Comparison of ENCODE assay signal across 8 cellular contexts in the genomic region with DNA sequence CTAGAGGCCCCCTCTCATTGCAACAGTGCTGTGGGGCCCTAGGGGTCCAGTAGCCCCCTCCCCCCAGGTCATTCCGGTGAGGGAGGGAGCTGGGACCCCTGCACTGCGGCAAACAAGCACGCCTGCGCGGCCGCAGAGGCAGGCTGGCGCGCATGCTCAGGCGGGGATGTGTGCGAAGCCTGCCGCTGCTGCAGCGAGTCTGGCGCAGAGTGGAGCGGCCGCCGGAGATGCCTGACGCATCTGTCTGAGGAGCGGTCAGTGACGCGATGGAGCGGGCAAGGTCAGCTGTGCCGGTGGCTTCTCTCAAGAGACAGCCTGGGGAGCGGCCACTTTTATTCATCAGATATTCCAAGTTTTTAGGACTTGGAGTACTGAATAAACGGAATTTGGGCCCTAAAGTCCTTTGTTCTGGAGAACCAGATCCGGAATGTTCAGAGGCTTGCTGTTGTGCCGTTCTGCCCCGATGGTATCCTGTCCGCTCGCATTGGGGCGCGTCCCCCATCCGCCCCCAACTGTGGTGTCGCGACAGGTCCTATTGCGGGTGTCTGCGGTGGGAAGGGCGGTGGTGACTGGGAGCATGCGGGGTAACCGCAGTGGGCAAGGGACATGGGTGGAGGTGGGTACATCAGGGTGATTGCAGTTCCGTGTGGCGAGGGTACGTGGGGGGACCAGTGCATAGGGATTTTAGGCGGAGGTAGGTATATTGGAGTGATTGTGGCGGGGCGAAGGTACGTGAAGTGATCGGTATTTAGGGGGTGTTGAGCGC. TPM values are rescaled to one million over a fixed set of nuclear protein-coding genes. Genes with fewer than 3 reads are reported as not detected.
DNase-seq lines count a peak whose midpoint lies in the region; ATAC-seq and TF ChIP-seq lines count a peak whose summit lies in the region.

Gene SNRPN, plus strand, starts transcription at position 205 of the 766 bp plus-strand sequence. CDS start 19,467 bp downstream, outside the sequence.
A gene with protein sequence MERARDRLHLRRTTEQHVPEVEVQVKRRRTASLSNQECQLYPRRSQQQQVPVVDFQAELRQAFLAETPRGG (plus strand): TSS at position 205 of the 766 bp plus-strand sequence. CDS start 62 bp downstream, at position 267.

- H3K27me3 Mint-ChIP-seq in activated CD4-positive, alpha-beta T cell treated with anti-CD3 and anti-CD28 coated beads for 36 hours, result no peaks in the 10 kb centered on the region

- peak within 1 kb of the TSS; percentile 70 for H3K4me3 ChIP-seq in choroid plexus epithelial cell (ENCODE audit: low read depth, low read length)

- POLR2A ChIA-PET in activated CD4-positive, alpha-beta T cell treated with anti-CD3 and anti-CD28 coated beads for 36 hours (lab: Charles Lee), result no interaction called here

- H3K4me3 Mint-ChIP-seq in activated CD4-positive, alpha-beta T cell treated with anti-CD3 and anti-CD28 coated beads for 36 hours, result peak within 1 kb of the TSS; percentile 91

- H3K27ac ChIP-seq in layer of hippocampus (ENCODE audit: low read depth, low read length), result peak within 1 kb of the TSS; percentile 87

- ATAC-seq in GM21576 (IDR thresholded peaks at IDR 0.05; ENCODE audit: unreplicated experiment), result peak; percentile 43
- peak; percentile 53 for ATAC-seq in activated CD4-positive, alpha-beta T cell treated with anti-CD3 and anti-CD28 coated beads for 36 hours

- H3K27ac Mint-ChIP-seq in activated CD4-positive, alpha-beta T cell treated with anti-CD3 and anti-CD28 coated beads for 36 hours, result peak within 1 kb of the TSS; percentile 94

- peaks cover 17% of the 10 kb centered on the region for H3K36me3 Mint-ChIP-seq in activated CD4-positive, alpha-beta T cell treated with anti-CD3 and anti-CD28 coated beads for 36 hours (ENCODE audit: low read depth)

- intact Hi-C loops in activated CD4-positive, alpha-beta T cell treated with anti-CD3 and anti-CD28 coated beads for 36 hours (cut with DNase I, micrococcal nuclease), result loop anchor here in 1 of 2 experiments (5.0 kb wide), 1 partner anchor 1127 kb away; no protein-coding TSS in a partner anchor

- peak; percentile 45 for DNase-seq in DMS114 treated with DMSO at 0.1 percent for 48 hours (lab: John Stamatoyannopoulos, UW; ENCODE audit: unreplicated experiment)
- DNase-seq in NCI-H1417 (lab: John Stamatoyannopoulos, UW), result peak; percentile 66 to 79 (median 71)
- DNase-seq in activated CD4-positive, alpha-beta T cell treated with anti-CD3 and anti-CD28 coated beads for 36 hours, result peak; percentile 83
- DNase-seq in choroid plexus epithelial cell (ENCODE audit: low read depth), result peak; percentile 80
- peak; percentile 33 to 53 for DNase-seq in stimulated activated CD4-positive, alpha-beta T cell treated with anti-CD3 and anti-CD28 coated beads, Interleukin-15, amount 100 ng/mL, for 48 hours (ENCODE audit: low read depth in 2 of 2)
- DNase-seq in NCI-H1092 (lab: John Stamatoyannopoulos, UW), result no peak

- peaks cover 10% of the 10 kb centered on the region for H3K9me3 Mint-ChIP-seq in activated CD4-positive, alpha-beta T cell treated with anti-CD3 and anti-CD28 coated beads for 36 hours (ENCODE audit: low read depth)

- CTCF ChIA-PET in activated CD4-positive, alpha-beta T cell treated with anti-CD3 and anti-CD28 coated beads for 36 hours (lab: Charles Lee), result no interaction called here

- no peaks in the 10 kb centered on the region for H3K27me3 ChIP-seq in layer of hippocampus (ENCODE audit: control insufficient read depth, insufficient read depth, low read length)

- no peak for TF ChIP-seq CTCF in choroid plexus epithelial cell (conservative IDR thresholded peaks at IDR 0.05; ENCODE audit: low read depth, low read length)

- H3K4me1 Mint-ChIP-seq in activated CD4-positive, alpha-beta T cell treated with anti-CD3 and anti-CD28 coated beads for 36 hours, result peaks cover 9% of the 10 kb centered on the region

RNA-seq across cellular contexts. Expression of gene SNRPN, which starts in this region (rescaled TPM):
- 10 to 100 TPM; 62.2 to 70.3 TPM for total RNA-seq in activated CD4-positive, alpha-beta T cell treated with anti-CD3 and anti-CD28 coated beads for 36 hours

RNA-seq across cellular contexts. Expression of the second gene that starts in this region (rescaled TPM):
- total RNA-seq in activated CD4-positive, alpha-beta T cell treated with anti-CD3 and anti-CD28 coated beads for 36 hours, result 10 to 100 TPM in 1 of 2 experiments, 1 to 10 TPM in 1; 2.5 to 20.4 TPM
